Comparison of ENCODE assay signal across 24 cellular contexts in genomic region chr1:36866168-36866814, GRCh38.
DNase-seq lines count a peak whose midpoint lies in the region; ATAC-seq, FAIRE-seq and TF ChIP-seq lines count a peak whose summit lies in the region.
"Had no signal": no experiment of that assay in that cellular context is flagged by ENCODE, and none has a peak within 500 bp of the region (broad histone marks: within the 10 kb centered on the region; RNA-seq: fewer than 3 reads in every experiment).

No MANE protein-coding gene starts in this region.

- H3K36me3 Mint-ChIP-seq in GM23338 (ENCODE audit: low read depth) = no peaks in the 10 kb centered on the region
- H3K36me3 Mint-ChIP-seq: CD4-positive, alpha-beta memory T cell; IgD-negative memory B cell had no signal

- no peak for TF ChIP-seq CTCF in GM23338 (conservative IDR thresholded peaks at IDR 0.05; ENCODE audit: low read depth in 2 of 2)
- TF ChIP-seq CTCF in K562 (IDR thresholded peaks at IDR 0.05 in 2 of 3, conservative IDR thresholded peaks at IDR 0.05 in 1 of 3; ENCODE audit: insufficient read depth in 2 of 3, low read depth in 1 of 3, low read length in 3 of 3) = no peak
- TF ChIP-seq CTCF in hepatocyte (IDR thresholded peaks at IDR 0.05; ENCODE audit: poor library complexity) = no peak
- no peak for TF ChIP-seq CTCF in lower lobe of right lung (IDR thresholded peaks at IDR 0.05)
- no peak for TF ChIP-seq CTCF in BE2C (IDR thresholded peaks at IDR 0.05; ENCODE audit: low read depth, low read length)

- no peaks in the 10 kb centered on the region for H3K9me2 ChIP-seq in GM23338 (ENCODE audit: insufficient read depth)
- no peaks in the 10 kb centered on the region for H3K9me2 ChIP-seq in hepatocyte (replicated peaks; ENCODE audit: insufficient read depth)
- H3K9me2 ChIP-seq: SK-N-SH had no signal

- H3K27me3 ChIP-seq in GM23338 (ENCODE audit: insufficient read depth) = no peaks in the 10 kb centered on the region
- peaks cover 0 to 22% of the 10 kb centered on the region in 2 experiments; a peak in 3 of 5 replicates for H3K27me3 ChIP-seq in K562 (ENCODE audit: control insufficient read depth in 2 of 2, insufficient read depth in 2 of 2, low read length in 2 of 2)
- no peaks in the 10 kb centered on the region for H3K27me3 ChIP-seq in hepatocyte
- H3K27me3 ChIP-seq in lower lobe of right lung (ENCODE audit: low read depth) = no peaks in the 10 kb centered on the region
- no peaks in the 10 kb centered on the region for H3K27me3 ChIP-seq in BE2C
- H3K27me3 ChIP-seq: BLaER1 had no signal

- WGBS in K562 (ENCODE audit: insufficient coverage, low coverage, missing lambda C conversion rate) = 3% methylated on average over 6 of the region's 6 CpGs
- 70% methylated on average over 6 of the region's 6 CpGs for WGBS in hepatocyte (ENCODE audit: low lambda C conversion rate, missing lambda C conversion rate)

- CTCF ChIA-PET in K562 (lab: Yijun Ruan, JAX; ENCODE audit: low intra/inter-chr PET ratio) = no interaction called here

- peaks cover 7% of the 10 kb centered on the region for H3K9me1 ChIP-seq in K562 (ENCODE audit: control insufficient read depth, insufficient read depth, low read length)

- H3K9ac ChIP-seq in K562 (ENCODE audit: insufficient read depth in 1 of 2, low read depth in 2 of 2, low read length in 2 of 2) = no peak overlapping the region
- H3K9ac ChIP-seq: BLaER1, SK-N-SH had no signal

- in situ Hi-C loops in K562 (cut with MboI) = no loop called here

- H3K27me3 Mint-ChIP-seq in GM23338 (ENCODE audit: insufficient read depth, low read depth, poor library complexity) = peaks cover 5% of the 10 kb centered on the region

- H3K4me1 ChIP-seq in GM23338 (ENCODE audit: insufficient read depth) = no peaks in the 10 kb centered on the region
- no peaks in the 10 kb centered on the region; a peak in 1 of 5 replicates for H3K4me1 ChIP-seq in K562 (replicated peaks in 1 of 2; ENCODE audit: control insufficient read depth in 2 of 2, insufficient read depth in 2 of 2, low read length in 2 of 2)
- no peaks in the 10 kb centered on the region for H3K4me1 ChIP-seq in hepatocyte (ENCODE audit: insufficient read depth)
- H3K4me1 ChIP-seq in lower lobe of right lung = no peaks in the 10 kb centered on the region
- H3K4me1 ChIP-seq in BE2C = peaks cover 14% of the 10 kb centered on the region; the same call in 1 of the 2 replicates
- H3K4me1 ChIP-seq: BLaER1 had no signal

- H3K9me3 Mint-ChIP-seq in GM23338 = no peaks in the 10 kb centered on the region
- H3K9me3 Mint-ChIP-seq: IgD-negative memory B cell had no signal

- DNase-seq in GM23338 (ENCODE audit: low spot score) = no peak
- DNase-seq in K562 (ENCODE audit: extremely low read depth in 1 of 4, low spot score in 3 of 4) = no peak
- peak; percentile 17 for DNase-seq in hepatocyte (ENCODE audit: low spot score)
- DNase-seq in lower lobe of right lung = peak; percentile 3
- DNase-seq in HK-2 (ENCODE audit: unreplicated experiment) = no peak
- DNase-seq in SHP77 (lab: John Stamatoyannopoulos, UW) = no peak
- no peak for DNase-seq in BE2C
- no peak for DNase-seq in urothelium cell line (ENCODE audit: low spot score)
- DNase-seq: CD4-positive, alpha-beta memory T cell; DMS153; GF-D8; HFFc6; MM.1S; NCI-H1092 treated with DMSO at 0.1 percent for 48 hours; NCI-H146; NCI-H2081 treated with DMSO at 0.1 percent for 48 hours; NCI-H774; SHP77 treated with DMSO at 0.1 percent for 48 hours; SK-N-SH had no signal

- no TSS peak for BruUV-seq in K562 (replicated peaks; lab: Mats Ljungman, UMichigan)

- H3K9me3 ChIP-seq in K562 (replicated peaks; ENCODE audit: control insufficient read depth, insufficient read depth, low read depth, low read length) (no peaks in the 10 kb centered on the region), hepatocyte (ENCODE audit: low read depth) (no peaks in the 10 kb centered on the region), lower lobe of right lung (no peaks in the 10 kb centered on the region), BE2C (no peaks in the 10 kb centered on the region)
- H3K9me3 ChIP-seq: BLaER1, SK-N-SH had no signal

- ATAC-seq in GM23338 = no peak
- no peak for ATAC-seq in K562
- ATAC-seq in lower lobe of right lung = no peak

- no peak overlapping the region for H2AFZ ChIP-seq in GM23338
- H2AFZ ChIP-seq in K562 (ENCODE audit: low read depth, low read length) = no peak overlapping the region
- H2AFZ ChIP-seq in hepatocyte = no peak overlapping the region

- POLR2A ChIA-PET in K562 (lab: Yijun Ruan, JAX) = no interaction called here

- no peak for TF ChIP-seq POLR2A in K562 (conservative IDR thresholded peaks at IDR 0.05)

- no peaks in the 10 kb centered on the region for H3K79me2 ChIP-seq in GM23338 (replicated peaks; ENCODE audit: insufficient read depth)
- no peaks in the 10 kb centered on the region for H3K79me2 ChIP-seq in K562 (ENCODE audit: control insufficient read depth, insufficient read depth, low read length)
- no peaks in the 10 kb centered on the region for H3K79me2 ChIP-seq in hepatocyte

- no peak for TF ChIP-seq EP300 in K562 (IDR thresholded peaks at IDR 0.05; ENCODE audit: low read length)

- H3K36me3 ChIP-seq in GM23338 (ENCODE audit: insufficient read depth) (no peaks in the 10 kb centered on the region), K562 (ENCODE audit: control insufficient read depth, insufficient read depth, low read length) (no peaks in the 10 kb centered on the region), hepatocyte (replicated peaks; ENCODE audit: insufficient read depth, low read depth) (no peaks in the 10 kb centered on the region), lower lobe of right lung (no peaks in the 10 kb centered on the region), BE2C (no peaks in the 10 kb centered on the region)
- H3K36me3 ChIP-seq: BLaER1 had no signal

- TF ChIP-seq RAD21 in K562 (CRISPR knock-in tag; conservative IDR thresholded peaks at IDR 0.05 in 1 of 2, IDR thresholded peaks at IDR 0.05 in 1 of 2) = no peak

- H4K20me1 ChIP-seq in GM23338 (replicated peaks; ENCODE audit: insufficient read depth) (no peaks in the 10 kb centered on the region), K562 (replicated peaks; ENCODE audit: control insufficient read depth, insufficient read depth, low read length) (peaks cover 11% of the 10 kb centered on the region; the same call in 1 of the 2 replicates), hepatocyte (ENCODE audit: insufficient read depth, poor library complexity, severe bottlenecking) (no peaks in the 10 kb centered on the region)
- H4K20me1 ChIP-seq: BLaER1 had no signal

- no peak overlapping the region for H3K4me3 Mint-ChIP-seq in GM23338
- H3K4me3 Mint-ChIP-seq: CD4-positive, alpha-beta memory T cell; HFFc6; IgD-negative memory B cell had no signal

- intact Hi-C loops in K562 (cut with micrococcal nuclease) (loop anchor here (10.0 kb wide), 1 partner anchor 161 kb away; no protein-coding TSS in a partner anchor), lower lobe of right lung (cut with DNase I) (no loop called here)

- H3F3A ChIP-seq in GM23338 (replicated peaks; ENCODE audit: low read depth) = no peaks in the 10 kb centered on the region

- H3K27ac ChIP-seq in GM23338 (ENCODE audit: low read depth) (no peak overlapping the region), K562 (ENCODE audit: extremely low read depth, low read depth, low read length) (no peak overlapping the region), hepatocyte (no peak overlapping the region), lower lobe of right lung (no peak overlapping the region)
- H3K27ac ChIP-seq: BLaER1 had no signal

- no peak for FAIRE-seq in K562 (lab: Jason Lieb, UNC)
- no peak for FAIRE-seq in urothelium cell line (lab: Jason Lieb, UNC)
- FAIRE-seq: GM19239, H1, HTR-8/SVneo had no signal

- no peak overlapping the region for H3K4me3 ChIP-seq in GM23338
- H3K4me3 ChIP-seq in K562 = no peak overlapping the region
- H3K4me3 ChIP-seq in hepatocyte = no peak overlapping the region
- no peak overlapping the region for H3K4me3 ChIP-seq in lower lobe of right lung
- H3K4me3 ChIP-seq in BE2C (ENCODE audit: low read depth, low read length) = no peak overlapping the region
- H3K4me3 ChIP-seq: BLaER1 had no signal

- H3K4me1 Mint-ChIP-seq in GM23338 = peaks cover 13% of the 10 kb centered on the region; the same call in 2 of the 3 replicates
- H3K4me1 Mint-ChIP-seq: CD4-positive, alpha-beta memory T cell had no signal

- H3K4me2 ChIP-seq in GM23338 = no peak overlapping the region
- no peak overlapping the region for H3K4me2 ChIP-seq in K562 (ENCODE audit: insufficient read depth, low read length)
- no peak overlapping the region for H3K4me2 ChIP-seq in hepatocyte
- H3K4me2 ChIP-seq: BLaER1, SK-N-SH had no signal

- H3K27ac Mint-ChIP-seq in GM23338 = no peak overlapping the region
- H3K27ac Mint-ChIP-seq: CD4-positive, alpha-beta memory T cell; HFFc6 had no signal

TF ChIP-seq in GM23338, 12 proteins besides CTCF, POLR2A, EP300 and RAD21 (continues in another document):
- no peak for TF ChIP-seq EZH2phosphoT487 (IDR thresholded peaks at IDR 0.05; ENCODE audit: unreplicated experiment)

TF ChIP-seq in K562, 482 proteins besides CTCF, POLR2A, EP300 and RAD21 (continues in another document):
- TF ChIP-seq ZBTB7A (IDR thresholded peaks at IDR 0.05; ENCODE audit: borderline replicate concordance, control insufficient read depth, low read depth, low read length) (no peak), SMARCC2 (IDR thresholded peaks at IDR 0.05; ENCODE audit: low read depth) (no peak), HDAC6 (IDR thresholded peaks at IDR 0.05; ENCODE audit: low read depth, low read length) (no peak), HBP1 (CRISPR knock-in tag; IDR thresholded peaks at IDR 0.05) (no peak), ZNF41 (CRISPR knock-in tag; conservative IDR thresholded peaks at IDR 0.05) (no peak)

Comparison
In these comparisons a context has a peak if more than half of its experiments do, and no peak if none do; other contexts are left out.
1. DNase-seq: peak in hepatocyte (single experiment) and lower lobe of right lung (single experiment); none in GM23338 (single experiment), K562 (0 of 4), HK-2 (single experiment), SHP77 (0 of 2), BE2C (single experiment) and urothelium cell line (single experiment).